Comparison of ENCODE assay signal across 9 cellular contexts in the genomic region with DNA sequence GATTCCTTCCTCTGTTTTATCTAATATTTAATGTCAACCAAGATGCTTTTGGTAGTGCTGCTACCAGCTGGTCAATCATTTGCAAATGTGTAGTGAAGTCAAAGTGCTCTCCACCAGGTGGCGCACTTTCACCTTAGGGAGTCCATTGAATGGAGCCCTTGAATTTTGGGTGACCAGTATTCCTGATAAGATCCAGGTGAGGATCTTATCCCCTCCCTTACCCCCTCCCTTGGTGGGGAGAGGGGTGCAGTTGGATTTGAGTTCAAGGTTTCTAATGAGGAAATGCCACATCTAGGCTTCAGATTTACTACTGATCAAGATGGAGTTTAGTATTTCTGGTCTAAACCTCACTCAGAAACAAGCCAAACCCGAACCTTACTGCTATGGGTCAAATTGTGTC. TPM values are rescaled to one million over a fixed set of nuclear protein-coding genes. Genes with fewer than 3 reads are reported as not detected.
A peak's percentile ranks its signal among the peaks of the same experiment; 100 is the strongest.
DNase-seq lines count a peak whose midpoint lies in the region; ATAC-seq, FAIRE-seq and TF ChIP-seq lines count a peak whose summit lies in the region.
"Had no signal": no experiment of that assay in that cellular context is flagged by ENCODE, and none has a peak within 500 bp of the region (broad histone marks: within the 10 kb centered on the region; RNA-seq: fewer than 3 reads in every experiment).

No MANE protein-coding gene starts in this region.

- no peak overlapping the region for H3K14ac ChIP-seq in trophoblast cell (ENCODE audit: low read length)

- no peak overlapping the region for H2BK5ac ChIP-seq in trophoblast cell (ENCODE audit: low read depth, low read length, poor library complexity)

- no peak overlapping the region for H3K4ac ChIP-seq in trophoblast cell (ENCODE audit: low read depth, low read length)

- H4K12ac ChIP-seq in trophoblast cell (ENCODE audit: low read depth, low read length), result no peak overlapping the region

- no peak overlapping the region for H3K23ac ChIP-seq in trophoblast cell (ENCODE audit: low read length)

- no CpG with 5 or more reads among the region's 2 CpGs for WGBS in trophoblast cell (ENCODE audit: extremely low coverage, insufficient coverage, insufficient read length)

- no peak overlapping the region for H3K4me2 ChIP-seq in trophoblast cell (ENCODE audit: low read length)

- H3K4me1 ChIP-seq in SJCRH30 (peaks cover 43% of the 10 kb centered on the region), trophoblast cell (ENCODE audit: control insufficient read depth in 1 of 2, insufficient read depth in 2 of 2, low read length in 2 of 2) (peaks cover 0 to 4% of the 10 kb centered on the region in 2 experiments), upper lobe of right lung (peaks cover 4% of the 10 kb centered on the region)

- H2BK120ac ChIP-seq in trophoblast cell (ENCODE audit: insufficient read depth, low read length, poor library complexity), result no peak overlapping the region

- no peak overlapping the region for H2AK5ac ChIP-seq in trophoblast cell (ENCODE audit: low read length)

- H3K36me3 ChIP-seq in SJCRH30 (no peaks in the 10 kb centered on the region), trophoblast cell (ENCODE audit: control insufficient read depth in 1 of 2, insufficient read depth in 2 of 2, low read length in 2 of 2) (no peaks in the 10 kb centered on the region), upper lobe of right lung (no peaks in the 10 kb centered on the region)

- intact Hi-C loops in upper lobe of right lung (cut with DNase I), result no loop called here

- H3K27ac ChIP-seq in SJCRH30 (no peak overlapping the region), trophoblast cell (ENCODE audit: low read depth, low read length) (no peak overlapping the region), upper lobe of right lung (no peak overlapping the region)

- H3K4me3 ChIP-seq in LNCaP clone FGC (ENCODE audit: low read depth, low read length) (no peak overlapping the region), SJCRH30 (no peak overlapping the region), trophoblast cell (ENCODE audit: low read depth, low read length) (no peak overlapping the region), upper lobe of right lung (no peak overlapping the region)

- H4K8ac ChIP-seq in trophoblast cell (ENCODE audit: low read depth, low read length), result no peak overlapping the region

- H2BK12ac ChIP-seq in trophoblast cell (ENCODE audit: low read length), result no peak overlapping the region

- no peak for DNase-seq in D721Med (ENCODE audit: insufficient read length, low spot score)
- DNase-seq in LNCaP clone FGC (ENCODE audit: low read depth), result peak; percentile 63
- peak; percentile 88 to 95 for DNase-seq in SJCRH30
- DNase-seq in activated naive CD4-positive, alpha-beta T cell treated with Interleukin-2 at 50 U/mL for 16 hours, result peak; percentile 83
- peak; percentile 88 for DNase-seq in globus pallidus (ENCODE audit: low spot score)
- peak; percentile 73 to 96 for DNase-seq in trophoblast cell
- DNase-seq in upper lobe of right lung, result peak; percentile 85

- H3K79me2 ChIP-seq in trophoblast cell (ENCODE audit: control insufficient read depth, insufficient read depth, low read length, poor library complexity), result no peaks in the 10 kb centered on the region

- ATAC-seq in GM21447 (IDR thresholded peaks at IDR 0.05; ENCODE audit: unreplicated experiment) (peak; percentile 91), upper lobe of right lung (peak; percentile 89)

- H2AFZ ChIP-seq in trophoblast cell (ENCODE audit: insufficient read depth, low read length, poor library complexity), result no peak overlapping the region

- TF ChIP-seq CTCF in D721Med (IDR thresholded peaks at IDR 0.05; ENCODE audit: insufficient read depth, missing control alignments) (peak; percentile 94), LNCaP clone FGC (IDR thresholded peaks at IDR 0.05; ENCODE audit: control insufficient read depth, extremely low read depth, insufficient read depth) (peak; percentile 80), upper lobe of right lung (IDR thresholded peaks at IDR 0.05) (peak; percentile 92)

- H3K9me3 ChIP-seq in SJCRH30 (replicated peaks) (no peaks in the 10 kb centered on the region), trophoblast cell (ENCODE audit: insufficient read depth, low read depth, low read length) (peaks cover under 1% of the 10 kb centered on the region), upper lobe of right lung (no peaks in the 10 kb centered on the region)

- no peaks in the 10 kb centered on the region for H3K79me1 ChIP-seq in trophoblast cell (ENCODE audit: low read length)

- H3K9ac ChIP-seq in trophoblast cell (ENCODE audit: low read length), result no peak overlapping the region

- H3K27me3 ChIP-seq in SJCRH30 (no peaks in the 10 kb centered on the region), trophoblast cell (ENCODE audit: insufficient read depth, low read length) (peaks cover 10% of the 10 kb centered on the region), upper lobe of right lung (peaks cover 27% of the 10 kb centered on the region)

- H4K91ac ChIP-seq in trophoblast cell (ENCODE audit: low read depth, low read length), result no peak overlapping the region

- peak; percentile 91 for FAIRE-seq in D721Med (lab: Jason Lieb, UNC)
- FAIRE-seq: colon had no signal

- no peak overlapping the region for H3K18ac ChIP-seq in trophoblast cell (ENCODE audit: low read length)

RNA-seq across cellular contexts. Expression of a gene that starts 12.0 kb away (rescaled TPM):
- 32.2 and 40.9 TPM in 2 replicates for total RNA-seq in SJCRH30 (2014; rRNA removed; shearing (Covaris generic))
- polyA plus RNA-seq in trophoblast cell (2013), result 10.3 and 11.2 TPM in 2 replicates
- 14.5 TPM for total RNA-seq in upper lobe of right lung

RNA-seq across cellular contexts. Expression of a gene that starts 55.9 kb away (rescaled TPM):
- total RNA-seq in SJCRH30 (2014; rRNA removed; shearing (Covaris generic)), result 0.12 and 0.38 TPM in 2 replicates
- 3.2 and 4.1 TPM in 2 replicates for polyA plus RNA-seq in trophoblast cell (2013)
- total RNA-seq in upper lobe of right lung, result 0.90 TPM
